ENCODE assay signal across 8 cellular contexts in genomic region chr1:25703671-25704637, GRCh38.
A peak's percentile ranks its signal among the peaks of the same experiment; 100 is the strongest.
DNase-seq lines count a peak whose midpoint lies in the region; ATAC-seq and TF ChIP-seq lines count a peak whose summit lies in the region.
"Had no signal": no experiment of that assay in that cellular context is flagged by ENCODE, and none has a peak within 500 bp of the region (broad histone marks: within the 10 kb centered on the region; RNA-seq: fewer than 3 reads in every experiment).

No MANE protein-coding gene starts in this region.

- no peak overlapping the region for H3K4me3 Mint-ChIP-seq in WTC11

- H3K9me3 Mint-ChIP-seq in WTC11 = no peaks in the 10 kb centered on the region

- H3K27ac ChIP-seq in HEK293 (ENCODE audit: extremely low read depth, low read depth, low read length) (no peak overlapping the region), cardiac muscle cell (peak overlapping the region; percentile 49), foreskin keratinocyte (no peak overlapping the region)

- CTCF ChIA-PET in HEK293 (lab: Yijun Ruan, JAX) = interaction anchor here (0.6 to 1.3 kb wide), 2 partner anchors 8 to 23 kb away, joined by 3 read pairs; no protein-coding TSS in a partner anchor
- CTCF ChIA-PET in WTC11 (lab: Charles Lee) = interaction anchor here (1.0 to 3.0 kb wide), 4 partner anchors 9 to 94 kb away, joined by 3 to 15 read pairs (median 4); no protein-coding TSS in a partner anchor

- DNase-seq in WTC11 (ENCODE audit: low spot score) = no peak
- no peak for DNase-seq in cardiac muscle cell (ENCODE audit: low read depth in 1 of 2, low spot score in 1 of 2)
- peak; percentile 21 to 32 for DNase-seq in stimulated activated CD4-positive, alpha-beta T cell treated with anti-CD3 and anti-CD28 coated beads, Interleukin-2, amount 100 ng/mL, for 24 hours
- DNase-seq in foreskin keratinocyte = no peak
- DNase-seq in inferior parietal cortex (ENCODE audit: extremely low spot score) = no peak
- no peak for DNase-seq in NCI-H146 (lab: John Stamatoyannopoulos, UW)
- DNase-seq: NCI-H345 had no signal

- no peaks in the 10 kb centered on the region for H3K27me3 ChIP-seq in cardiac muscle cell
- H3K27me3 ChIP-seq in foreskin keratinocyte = no peaks in the 10 kb centered on the region

- no peaks in the 10 kb centered on the region for H3K4me1 ChIP-seq in HEK293 (ENCODE audit: control insufficient read depth, insufficient read depth, low read length)
- peaks cover 84% of the 10 kb centered on the region for H3K4me1 ChIP-seq in cardiac muscle cell (ENCODE audit: low read depth)
- peaks cover 15% of the 10 kb centered on the region for H3K4me1 ChIP-seq in foreskin keratinocyte

- H3K36me3 ChIP-seq in HEK293 (ENCODE audit: control insufficient read depth in 2 of 2, insufficient read depth in 1 of 2, low read length in 2 of 2) (no peaks in the 10 kb centered on the region), cardiac muscle cell (no peaks in the 10 kb centered on the region)

- H3K9me3 ChIP-seq in HEK293 (ENCODE audit: control insufficient read depth, insufficient read depth, low read depth, low read length) (no peaks in the 10 kb centered on the region), cardiac muscle cell (ENCODE audit: low read depth) (no peaks in the 10 kb centered on the region)

- ATAC-seq in WTC11 = no peak
- ATAC-seq in foreskin keratinocyte = no peak

- peak overlapping the region; percentile 56 for H3K27ac Mint-ChIP-seq in WTC11

- H3K4me3 ChIP-seq in HEK293 (ENCODE audit: low read depth, low read length) (no peak overlapping the region), cardiac muscle cell (no peak overlapping the region)

- TF ChIP-seq CTCF in HEK293 (tag by site-specific recombination; IDR thresholded peaks at IDR 0.05) (no peak), WTC11 (IDR thresholded peaks at IDR 0.05) (no peak), cardiac muscle cell (IDR thresholded peaks at IDR 0.05; ENCODE audit: low read depth, low read length) (no peak), foreskin keratinocyte (conservative IDR thresholded peaks at IDR 0.05) (no peak)

- POLR2A ChIA-PET in HEK293 (lab: Yijun Ruan, JAX) = interaction anchor here (0.7 kb wide), 1 partner anchor 87 kb away, joined by 3 read pairs; the partner anchor contains the start of gene MAN1C1
- POLR2A ChIA-PET in WTC11 (lab: Charles Lee) = interaction anchor here (0.6 kb wide), 1 partner anchor 42 kb away, joined by 4 read pairs; no protein-coding TSS in a partner anchor

- peaks cover 83% of the 10 kb centered on the region for H3K4me1 Mint-ChIP-seq in WTC11

- no peaks in the 10 kb centered on the region for H3K36me3 Mint-ChIP-seq in WTC11

- H3K27me3 Mint-ChIP-seq in WTC11 (ENCODE audit: low read depth) = no peaks in the 10 kb centered on the region; the same call in 1 of the 2 replicates

TF ChIP-seq in HEK293, 187 proteins besides CTCF, POLR2A, EP300 and RAD21:
- 0 out of 2 replicates have a peak, but pooled peaks have one; percentile 15 for TF ChIP-seq ZNF600 (tag by site-specific recombination; IDR thresholded peaks at IDR 0.05)
- TF ChIP-seq ZNF37A (tag by site-specific recombination; IDR thresholded peaks at IDR 0.05) = no peak

TF ChIP-seq in WTC11, 78 proteins besides CTCF, POLR2A, EP300 and RAD21:
- TF ChIP-seq GTF2I (CRISPR knock-in tag; conservative IDR thresholded peaks at IDR 0.05) (no peak), ATF2 (CRISPR knock-in tag; IDR thresholded peaks at IDR 0.05; ENCODE audit: borderline replicate concordance, low read depth) (no peak), OVOL2 (CRISPR knock-in tag; IDR thresholded peaks at IDR 0.05; ENCODE audit: borderline replicate concordance) (no peak), MYBL2 (CRISPR knock-in tag; IDR thresholded peaks at IDR 0.05) (no peak), FOXJ3 (CRISPR knock-in tag; IDR thresholded peaks at IDR 0.05; ENCODE audit: borderline replicate concordance) (no peak), ARID4B (CRISPR knock-in tag; IDR thresholded peaks at IDR 0.05; ENCODE audit: borderline replicate concordance) (no peak), JUN (CRISPR knock-in tag; IDR thresholded peaks at IDR 0.05) (no peak), NFYB (CRISPR knock-in tag; conservative IDR thresholded peaks at IDR 0.05; ENCODE audit: low read depth) (no peak)
- TF ChIP-seq, protein P1, sequence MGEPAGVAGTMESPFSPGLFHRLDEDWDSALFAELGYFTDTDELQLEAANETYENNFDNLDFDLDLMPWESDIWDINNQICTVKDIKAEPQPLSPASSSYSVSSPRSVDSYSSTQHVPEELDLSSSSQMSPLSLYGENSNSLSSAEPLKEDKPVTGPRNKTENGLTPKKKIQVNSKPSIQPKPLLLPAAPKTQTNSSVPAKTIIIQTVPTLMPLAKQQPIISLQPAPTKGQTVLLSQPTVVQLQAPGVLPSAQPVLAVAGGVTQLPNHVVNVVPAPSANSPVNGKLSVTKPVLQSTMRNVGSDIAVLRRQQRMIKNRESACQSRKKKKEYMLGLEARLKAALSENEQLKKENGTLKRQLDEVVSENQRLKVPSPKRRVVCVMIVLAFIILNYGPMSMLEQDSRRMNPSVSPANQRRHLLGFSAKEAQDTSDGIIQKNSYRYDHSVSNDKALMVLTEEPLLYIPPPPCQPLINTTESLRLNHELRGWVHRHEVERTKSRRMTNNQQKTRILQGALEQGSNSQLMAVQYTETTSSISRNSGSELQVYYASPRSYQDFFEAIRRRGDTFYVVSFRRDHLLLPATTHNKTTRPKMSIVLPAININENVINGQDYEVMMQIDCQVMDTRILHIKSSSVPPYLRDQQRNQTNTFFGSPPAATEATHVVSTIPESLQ (CRISPR knock-in tag; IDR thresholded peaks at IDR 0.05) = no peak
- TF ChIP-seq, protein P2, sequence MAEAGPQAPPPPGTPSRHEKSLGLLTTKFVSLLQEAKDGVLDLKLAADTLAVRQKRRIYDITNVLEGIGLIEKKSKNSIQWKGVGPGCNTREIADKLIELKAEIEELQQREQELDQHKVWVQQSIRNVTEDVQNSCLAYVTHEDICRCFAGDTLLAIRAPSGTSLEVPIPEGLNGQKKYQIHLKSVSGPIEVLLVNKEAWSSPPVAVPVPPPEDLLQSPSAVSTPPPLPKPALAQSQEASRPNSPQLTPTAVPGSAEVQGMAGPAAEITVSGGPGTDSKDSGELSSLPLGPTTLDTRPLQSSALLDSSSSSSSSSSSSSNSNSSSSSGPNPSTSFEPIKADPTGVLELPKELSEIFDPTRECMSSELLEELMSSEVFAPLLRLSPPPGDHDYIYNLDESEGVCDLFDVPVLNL (CRISPR knock-in tag; IDR thresholded peaks at IDR 0.05; ENCODE audit: borderline replicate concordance, low read depth) = no peak

Comparison
In these comparisons a context has a peak if more than half of its experiments do, and no peak if none do; other contexts are left out.
1. DNase-seq: peak in stimulated activated CD4-positive, alpha-beta T cell treated with anti-CD3 and anti-CD28 coated beads, Interleukin-2, amount 100 ng/mL, for 24 hours (2 of 2); none in WTC11 (single experiment), cardiac muscle cell (0 of 2), foreskin keratinocyte (0 of 2), inferior parietal cortex (single experiment) and NCI-H146 (single experiment).